In genomic region chr9:126301985-126302603, GRCh38 we compare ENCODE assay signal across 8 cellular contexts. TPM values are rescaled to one million over a fixed set of nuclear protein-coding genes. Genes with fewer than 3 reads are reported as not detected.
A peak's percentile ranks its signal among the peaks of the same experiment; 100 is the strongest.
DNase-seq lines count a peak whose midpoint lies in the region; ATAC-seq and TF ChIP-seq lines count a peak whose summit lies in the region.

No MANE protein-coding gene starts in this region.

- H3K27ac ChIP-seq in DND-41 (ENCODE audit: low read length): no peak overlapping the region

- peak; percentile 68 for TF ChIP-seq CTCF in DND-41 (IDR thresholded peaks at IDR 0.05; ENCODE audit: borderline replicate concordance, extremely low read depth, low read length, poor library complexity, severe bottlenecking)
- TF ChIP-seq CTCF in LNCAP (IDR thresholded peaks at IDR 0.05): peak; percentile 79

- H3K9me3 ChIP-seq in DND-41 (ENCODE audit: insufficient read depth, low read length, severe bottlenecking): no peaks in the 10 kb centered on the region

- H3K36me3 ChIP-seq in DND-41 (ENCODE audit: insufficient read depth, low read length): no peaks in the 10 kb centered on the region

- no peaks in the 10 kb centered on the region for H4K20me1 ChIP-seq in DND-41 (ENCODE audit: insufficient read depth, low read length)

- ATAC-seq in DND-41 (ENCODE audit: insufficient read depth, low read depth): peak; percentile 73
- ATAC-seq in left ventricle myocardium superior: peak; percentile 87

- no peaks in the 10 kb centered on the region for H3K4me1 ChIP-seq in DND-41 (ENCODE audit: insufficient read depth, low read length)

- no peak overlapping the region for H3K4me2 ChIP-seq in DND-41 (ENCODE audit: insufficient read depth, low read length)

- no peak overlapping the region for H3K4me3 ChIP-seq in DND-41 (ENCODE audit: low read depth in 1 of 2, low read length in 2 of 2)

- H3K9ac ChIP-seq in DND-41 (ENCODE audit: low read depth, low read length): no peak overlapping the region

- H3K27me3 ChIP-seq in DND-41 (ENCODE audit: insufficient read depth, low read length, poor library complexity): no peaks in the 10 kb centered on the region

- no peaks in the 10 kb centered on the region for H3K79me2 ChIP-seq in DND-41 (ENCODE audit: insufficient read depth, low read length)

- DNase-seq in DND-41: peak; percentile 57
- DNase-seq in SHP77 (lab: John Stamatoyannopoulos, UW): peak; percentile 59 to 72
- peak in 38 of 56 donors; percentile 16 to 88 (median 42) for DNase-seq in amygdala (lab: John Stamatoyannopoulos, UW)
- peak; percentile 48 for DNase-seq in left ventricle myocardium superior
- DNase-seq in retina: peak; percentile 66
- no peak for DNase-seq in cerebellar nuclear complex (lab: John Stamatoyannopoulos, UW)
- DNase-seq in GOT3 (lab: John Stamatoyannopoulos, UW): no peak

- no peak overlapping the region for H2AFZ ChIP-seq in DND-41 (ENCODE audit: low read depth, low read length)

- intact Hi-C loops in left ventricle myocardium superior (cut with micrococcal nuclease): loop anchor here (5.0 kb wide), 1 partner anchor 95 kb away; no protein-coding TSS in a partner anchor

RNA-seq across cellular contexts. Expression of gene MVB12B, which starts 24.5 kb away (rescaled TPM):
- total RNA-seq in left ventricle myocardium superior: 11.8 TPM

Comparison
In these comparisons a context has a peak if more than half of its experiments do, and no peak if none do; other contexts are left out.
1. DNase-seq: peak in DND-41 (single experiment), SHP77 (2 of 2), amygdala (38 of 56), left ventricle myocardium superior (single experiment) and retina (single experiment); none in cerebellar nuclear complex (0 of 2) and GOT3 (single experiment).